7 cellular contexts compared by ENCODE assay signal in the genomic region with DNA sequence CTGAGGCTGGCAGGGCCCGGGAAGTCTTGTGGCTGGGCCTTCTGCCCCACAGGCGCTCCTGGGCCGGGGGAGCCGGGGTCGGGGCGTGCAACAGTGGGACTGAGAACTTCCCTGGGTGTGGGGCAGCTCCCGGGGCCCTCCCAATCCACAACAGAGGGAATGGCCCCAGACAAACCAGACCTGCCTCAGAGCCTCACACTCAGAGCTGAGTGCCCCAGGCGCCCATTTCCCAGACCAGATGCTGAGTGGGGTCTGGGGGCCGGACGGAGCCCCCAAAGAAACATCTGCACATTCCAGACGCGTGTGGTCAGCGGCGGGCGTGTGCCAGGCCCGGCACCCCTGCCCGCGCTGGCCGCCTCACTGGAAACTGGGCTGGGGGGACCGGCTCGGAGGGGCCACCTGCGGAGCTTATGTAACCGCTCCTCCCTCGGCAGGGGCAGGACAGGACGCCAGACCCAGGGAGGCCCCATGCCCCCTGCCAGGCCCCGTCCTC. TPM values are rescaled to one million over a fixed set of nuclear protein-coding genes. Genes with fewer than 3 reads are reported as not detected.
A peak's percentile ranks its signal among the peaks of the same experiment; 100 is the strongest.
DNase-seq lines count a peak whose midpoint lies in the region; FAIRE-seq and TF ChIP-seq lines count a peak whose summit lies in the region.
"Not testable (repeated sequence)": the region's sequence is repeated elsewhere in the genome, so short reads cannot be mapped to it uniquely, and the experiment has no call there.

No MANE protein-coding gene starts in this region.

- dilution Hi-C loops in keratinocyte (cut with MboI; ENCODE audit: extremely low pct_ligation_motif_present, low sequenced_read_pairs), result not testable (repeated sequence)

- WGBS in GM23248 (ENCODE audit: low coverage in 1 of 2, low lambda C conversion rate in 2 of 2, missing lambda C conversion rate in 2 of 2), 2 experiments, result 19 to 23% methylated on average over 12 to 17 of the region's 26 CpGs
- 59 to 75% (median 66%) methylated on average over 9 to 26 of the region's 26 CpGs for WGBS in spleen, 5 donors

- not testable (repeated sequence) for H4K20me1 ChIP-seq in GM23248 (ENCODE audit: insufficient read depth); keratinocyte (ENCODE audit: control insufficient read depth, extremely low read depth, insufficient read depth, low read length)
- H4K20me1 ChIP-seq in osteoblast (ENCODE audit: insufficient read depth, low read length), result peaks cover 13% of the 10 kb centered on the region

- peak; percentile 18 for DNase-seq in GM23248
- not testable (repeated sequence) for DNase-seq in SJCRH30; MCF 10A (ENCODE audit: unreplicated experiment); fibroblast of villous mesenchyme (ENCODE audit: low read depth); keratinocyte (ENCODE audit: low read depth, low spot score); spleen
- DNase-seq in osteoblast (ENCODE audit: insufficient read length, low spot score, missing footprints), result peak; percentile 42

- H3K36me3 Mint-ChIP-seq in MCF 10A (ENCODE audit: insufficient read depth, unreplicated experiment), result not testable (repeated sequence)

- BruUV-seq in MCF 10A (replicated peaks; lab: Mats Ljungman, UMichigan), result not testable (repeated sequence)

- H3K27me3 ChIP-seq in GM23248 (replicated peaks; ENCODE audit: insufficient read depth); SJCRH30; keratinocyte (ENCODE audit: control insufficient read depth, extremely low read depth, insufficient read depth, low read length); osteoblast (ENCODE audit: insufficient read depth, low read length); spleen (replicated peaks in 1 of 7): not testable (repeated sequence)

- not testable (repeated sequence) for FAIRE-seq in keratinocyte (lab: Jason Lieb, UNC)

- not testable (repeated sequence) for H3K4me3 ChIP-seq in GM23248; SJCRH30; keratinocyte (ENCODE audit: control insufficient read depth in 2 of 3, extremely low read depth in 1 of 3, insufficient read depth in 2 of 3, low read depth in 1 of 3, low read length in 3 of 3); osteoblast (ENCODE audit: insufficient read depth, low read length)
- H3K4me3 ChIP-seq in fibroblast of villous mesenchyme (ENCODE audit: low read depth, low read length) (peak overlapping the region; percentile 25), spleen (peak overlapping the region in 2 of 8 donors; percentile 11 to 40)

- H3K9me3 Mint-ChIP-seq in MCF 10A (ENCODE audit: unreplicated experiment), result not testable (repeated sequence)

- not testable (repeated sequence) for H3K9me1 ChIP-seq in keratinocyte (ENCODE audit: control insufficient read depth, extremely low read depth, insufficient read depth, low read length)

- not testable (repeated sequence) for H3K27ac Mint-ChIP-seq in MCF 10A (ENCODE audit: low read depth, unreplicated experiment)

- H3K36me3 ChIP-seq in GM23248 (ENCODE audit: low read depth); SJCRH30; keratinocyte (ENCODE audit: control insufficient read depth in 2 of 2, extremely low read depth in 1 of 2, insufficient read depth in 2 of 2, low read length in 2 of 2); osteoblast (ENCODE audit: insufficient read depth, low read length); spleen: not testable (repeated sequence)

- H3K27ac ChIP-seq in GM23248 (peak overlapping the region; percentile 84), SJCRH30 (peak overlapping the region; percentile 25; the same call in 1 of the 2 replicates), keratinocyte (ENCODE audit: control insufficient read depth, insufficient read depth, low read length) (peak overlapping the region; percentile 58), osteoblast (ENCODE audit: low read depth, low read length) (peak overlapping the region; percentile 56), spleen (peak overlapping the region in 7 of 8 donors; percentile 22 to 75 (median 64))

- POLR2A ChIA-PET in MCF 10A (lab: Yijun Ruan, JAX), result not testable (repeated sequence)

- H3K4me1 ChIP-seq in GM23248 (ENCODE audit: insufficient read depth) (peaks cover 42% of the 10 kb centered on the region), keratinocyte (ENCODE audit: control insufficient read depth, extremely low read depth, insufficient read depth, low read length) (peaks cover 52% of the 10 kb centered on the region), osteoblast (ENCODE audit: insufficient read depth, low read length) (peaks cover 30% of the 10 kb centered on the region), spleen (peaks cover 0 to 47% (median 23%) of the 10 kb centered on the region in 6 donors)
- H3K4me1 ChIP-seq in SJCRH30, result not testable (repeated sequence)

- H3K4me2 ChIP-seq in GM23248 (ENCODE audit: unreplicated experiment) (peak overlapping the region; percentile 33), keratinocyte (ENCODE audit: control insufficient read depth, extremely low read depth, insufficient read depth, low read depth, low read length) (peak overlapping the region; percentile 54)
- H3K4me2 ChIP-seq in osteoblast (ENCODE audit: insufficient read depth, low read length), result not testable (repeated sequence)

- TF ChIP-seq CTCF in MCF 10A (IDR thresholded peaks at IDR 0.05; ENCODE audit: unreplicated experiment); fibroblast of villous mesenchyme (IDR thresholded peaks at IDR 0.05; ENCODE audit: insufficient read depth, low read depth, low read length); keratinocyte (optimal IDR thresholded peaks at IDR 0.05 in 1 of 3, IDR thresholded peaks at IDR 0.05 in 1 of 3, conservative IDR thresholded peaks at IDR 0.05 in 1 of 3; ENCODE audit: extremely low read depth in 1 of 3, insufficient read depth in 2 of 3, low read length in 3 of 3); osteoblast (IDR thresholded peaks at IDR 0.05; ENCODE audit: extremely low read depth, low read depth, low read length); spleen (IDR thresholded peaks at IDR 0.05 in 8 of 11, conservative IDR thresholded peaks at IDR 0.05 in 3 of 11): not testable (repeated sequence)

- CTCF ChIA-PET in MCF 10A (lab: Yijun Ruan, JAX), result not testable (repeated sequence)

- H3K27me3 Mint-ChIP-seq in MCF 10A (ENCODE audit: insufficient read depth, unreplicated experiment), result not testable (repeated sequence)

- TF ChIP-seq POLR2A in spleen (IDR thresholded peaks at IDR 0.05), result not testable (repeated sequence)

- intact Hi-C loops in MCF 10A (cut with micrococcal nuclease); spleen (cut with DNase I; ENCODE audit: low total_unique reads): not testable (repeated sequence)

- H3K9me3 ChIP-seq in GM23248 (ENCODE audit: low read depth); SJCRH30 (replicated peaks); keratinocyte (ENCODE audit: control insufficient read depth, low read depth, low read length); osteoblast (ENCODE audit: low read depth, low read length); spleen: not testable (repeated sequence)

- in situ Hi-C loops in GM23248 (cut with MboI), result not testable (repeated sequence)

- H3K9ac ChIP-seq in GM23248 (peak overlapping the region; percentile 55), keratinocyte (ENCODE audit: control insufficient read depth, extremely low read depth, insufficient read depth, low read length) (peak overlapping the region; percentile 37)

- H3K4me3 Mint-ChIP-seq in MCF 10A (ENCODE audit: unreplicated experiment), result peak overlapping the region; percentile 47

- H3K79me2 ChIP-seq in GM23248 (ENCODE audit: insufficient read depth) (peaks cover 91% of the 10 kb centered on the region), keratinocyte (ENCODE audit: control insufficient read depth, insufficient read depth, low read length) (peaks cover 27% of the 10 kb centered on the region), osteoblast (ENCODE audit: insufficient read depth, low read length) (peaks cover 74% of the 10 kb centered on the region)

- not testable (repeated sequence) for H3K9me2 ChIP-seq in GM23248 (ENCODE audit: insufficient read depth)

- H2AFZ ChIP-seq in GM23248; keratinocyte (ENCODE audit: control insufficient read depth, low read length); osteoblast (ENCODE audit: low read length): not testable (repeated sequence)

- H3K4me1 Mint-ChIP-seq in MCF 10A (ENCODE audit: insufficient read depth, unreplicated experiment), result peaks cover 24% of the 10 kb centered on the region

- H3F3A ChIP-seq in GM23248 (ENCODE audit: insufficient read depth), result peaks cover 15% of the 10 kb centered on the region

RNA-seq across cellular contexts. Expression of a gene that starts 49.6 kb away (rescaled TPM):
- total RNA-seq in GM23248 (2014; rRNA removed; shearing (Covaris generic)), result 36.2 and 40.3 TPM in 2 replicates
- polyA plus RNA-seq in GM23248 (2016; fragmentation: Nextera tagmentation; extraction: Ambion mirVana) (24.8 and 24.9 TPM in 2 replicates), keratinocyte (40.7 to 60.3 TPM (median 53.1 TPM) in 3 replicates), spleen (10 to 100 TPM; 11.6 to 16.8 (median 12.5) TPM)
- 51.7 and 53.2 TPM in 2 replicates for total RNA-seq in SJCRH30 (2014; rRNA removed; shearing (Covaris generic))
- total RNA-seq in MCF 10A (2022) (38.8 and 39.7 TPM in 2 replicates), fibroblast of villous mesenchyme (28.7 and 43.2 TPM in 2 replicates), osteoblast (23.0 and 29.3 TPM in 2 replicates), spleen (10 to 100 TPM; 28.3 to 38.6 (median 32.1) TPM)
- 39.3 TPM for polyA plus RNA-seq in keratinocyte (2011; ENCODE audit: low read depth)
- polyA plus RNA-seq in keratinocyte (2011; cell fraction: cytosol; rRNA removed), result 28.6 and 54.5 TPM in 2 replicates
- 58.2 and 67.4 TPM in 2 replicates for polyA plus RNA-seq in keratinocyte (2011; cell fraction: nucleus; rRNA removed)
- polyA plus RNA-seq in keratinocyte (2012; ENCODE audit: low replicate concordance), result 29.2 and 30.9 TPM in 2 replicates
- 27.3 to 74.1 TPM (median 65.7 TPM) in 3 replicates for polyA minus RNA-seq in keratinocyte
- 44.7 TPM for polyA minus RNA-seq in keratinocyte (2011; cell fraction: cytosol; rRNA and poly(A)+ RNA removed)
- 42.6 and 79.0 TPM in 2 replicates for polyA minus RNA-seq in keratinocyte (2011; cell fraction: nucleus; rRNA and poly(A)+ RNA removed)

Comparison
In these comparisons a context has a peak if more than half of its experiments do, and no peak if none do; other contexts are left out.
1. H3K27ac ChIP-seq: peak in every context shown above with its lines; median percentile 84 in GM23248; 64 in spleen; 58 in keratinocyte; 56 in osteoblast; 25 in SJCRH30.